In genomic region chr11:6633422-6634408, GRCh38 we compare ENCODE assay signal across 21 cellular contexts.
"Had no signal": no experiment of that assay in that cellular context is flagged by ENCODE, and none has a peak within 500 bp of the region (broad histone marks: within the 10 kb centered on the region; RNA-seq: fewer than 3 reads in every experiment).

No MANE protein-coding gene starts in this region.

- H3K9me3 Mint-ChIP-seq: activated CD4-positive, alpha-beta T cell treated with anti-CD3 and anti-CD28 coated beads, Interleukin-2, amount 10 ng/mL, durations not matched to agents 24 days and 14 days; activated naive CD8-positive, alpha-beta T cell treated with anti-CD3 and anti-CD28 coated beads, Interleukin-2, amount 10 ng/mL, durations not matched to agents 7 days and 5 days; effector memory CD8-positive, alpha-beta T cell; memory B cell; naive thymus-derived CD8-positive, alpha-beta T cell; stimulated activated naive CD8-positive, alpha-beta T cell treated with anti-CD3 and anti-CD28 coated beads, Interleukin-15, amount 100 ng/mL, for 72 hours; WTC11 had no signal

- H3K27ac Mint-ChIP-seq: activated CD4-positive, alpha-beta T cell treated with anti-CD3 and anti-CD28 coated beads, Interleukin-2, amount 10 ng/mL, durations not matched to agents 24 days and 14 days; activated CD8-positive, alpha-beta T cell treated with anti-CD3 and anti-CD28 coated beads, Interleukin-2, amount 10 ng/mL, durations not matched to agents 7 days and 5 days; activated naive CD8-positive, alpha-beta T cell treated with anti-CD3 and anti-CD28 coated beads, Interleukin-2, amount 10 ng/mL, durations not matched to agents 7 days and 5 days; effector memory CD8-positive, alpha-beta T cell; memory B cell; progenitor cell of endocrine pancreas; WTC11 had no signal

- H3K4me3 ChIP-seq: gastroesophageal sphincter, right lobe of liver, smooth muscle cell had no signal

- H3K27ac ChIP-seq: brain microvascular endothelial cell had no signal

- ATAC-seq: activated CD8-positive, alpha-beta T cell treated with anti-CD3 and anti-CD28 coated beads, Interleukin-2, amount 10 ng/mL, durations not matched to agents 7 days and 5 days; effector memory CD8-positive, alpha-beta T cell; gastroesophageal sphincter; left lobe of liver; naive thymus-derived CD8-positive, alpha-beta T cell; stimulated activated naive CD8-positive, alpha-beta T cell treated with anti-CD3 and anti-CD28 coated beads, Interleukin-15, amount 100 ng/mL, for 72 hours; WTC11 had no signal

- H3K4me1 Mint-ChIP-seq: activated CD4-positive, alpha-beta T cell treated with anti-CD3 and anti-CD28 coated beads, Interleukin-2, amount 10 ng/mL, durations not matched to agents 24 days and 14 days; memory B cell had no signal

- H3K9me3 ChIP-seq: gastroesophageal sphincter, right lobe of liver had no signal

- H3K27me3 Mint-ChIP-seq: activated CD4-positive, alpha-beta T cell treated with anti-CD3 and anti-CD28 coated beads, Interleukin-2, amount 10 ng/mL, durations not matched to agents 24 days and 14 days; activated naive CD8-positive, alpha-beta T cell treated with anti-CD3 and anti-CD28 coated beads, Interleukin-2, amount 10 ng/mL, durations not matched to agents 7 days and 5 days; effector memory CD8-positive, alpha-beta T cell; memory B cell; naive thymus-derived CD8-positive, alpha-beta T cell; stimulated activated naive CD8-positive, alpha-beta T cell treated with anti-CD3 and anti-CD28 coated beads, Interleukin-15, amount 100 ng/mL, for 72 hours had no signal

- H3K27me3 ChIP-seq: brain microvascular endothelial cell, gastroesophageal sphincter, right lobe of liver had no signal

- DNase-seq: activated CD4-positive, alpha-beta T cell treated with anti-CD3 and anti-CD28 coated beads, Interleukin-2, amount 10 ng/mL, durations not matched to agents 24 days and 14 days; activated CD8-positive, alpha-beta memory T cell treated with anti-CD3 and anti-CD28 coated beads, Interleukin-2, amount 50 U/mL, for 4 hours; activated CD8-positive, alpha-beta T cell treated with anti-CD3 and anti-CD28 coated beads, Interleukin-2, amount 10 ng/mL, durations not matched to agents 7 days and 5 days; activated gamma-delta T cell treated with Interleukin-2 at 50 U/mL for 16 hours; activated naive CD8-positive, alpha-beta T cell treated with anti-CD3 and anti-CD28 coated beads, Interleukin-2, amount 10 ng/mL, durations not matched to agents 7 days and 5 days; activated T-cell treated with anti-CD3 and anti-CD28 coated beads, Interleukin-2, amount 50 U/mL, for 48 hours; brain microvascular endothelial cell; dermis blood vessel endothelial cell; effector memory CD8-positive, alpha-beta T cell; islet precursor cell; naive thymus-derived CD8-positive, alpha-beta T cell; occipital lobe; right lobe of liver; stimulated activated naive CD8-positive, alpha-beta T cell treated with anti-CD3 and anti-CD28 coated beads, Interleukin-15, amount 100 ng/mL, for 72 hours; T-helper 2 cell had no signal

- H3K36me3 Mint-ChIP-seq: activated naive CD8-positive, alpha-beta T cell treated with anti-CD3 and anti-CD28 coated beads, Interleukin-2, amount 10 ng/mL, durations not matched to agents 7 days and 5 days; memory B cell; WTC11 had no signal

- H3K4me3 Mint-ChIP-seq: activated CD4-positive, alpha-beta T cell treated with anti-CD3 and anti-CD28 coated beads, Interleukin-2, amount 10 ng/mL, durations not matched to agents 24 days and 14 days; activated CD8-positive, alpha-beta T cell treated with anti-CD3 and anti-CD28 coated beads, Interleukin-2, amount 10 ng/mL, durations not matched to agents 7 days and 5 days; activated naive CD8-positive, alpha-beta T cell treated with anti-CD3 and anti-CD28 coated beads, Interleukin-2, amount 10 ng/mL, durations not matched to agents 7 days and 5 days; effector memory CD8-positive, alpha-beta T cell; memory B cell; naive thymus-derived CD8-positive, alpha-beta T cell; stimulated activated naive CD8-positive, alpha-beta T cell treated with anti-CD3 and anti-CD28 coated beads, Interleukin-15, amount 100 ng/mL, for 72 hours; WTC11 had no signal
